ENCODE assay signal across 8 cellular contexts in genomic region chr5:110865400-110866094, GRCh38.
DNase-seq lines count a peak whose midpoint lies in the region; ATAC-seq, FAIRE-seq and TF ChIP-seq lines count a peak whose summit lies in the region.

No MANE protein-coding gene starts in this region.

- in situ Hi-C loops in G401 (cut with HindIII; ENCODE audit: low sequenced_read_pairs): no loop called here

- no peak for FAIRE-seq in frontal cortex (lab: Jason Lieb, UNC)

- no peak overlapping the region for H3K4me3 ChIP-seq in NB4 (ENCODE audit: low read depth, low read length)

- no peak overlapping the region for H3K27ac Mint-ChIP-seq in activated naive CD4-positive, alpha-beta T cell treated with anti-CD3 and anti-CD28 coated beads, Interleukin-2, amount 50 U/mL, for 72 hours

- peak; percentile 73 for ATAC-seq in GM21515 (IDR thresholded peaks at IDR 0.05; ENCODE audit: unreplicated experiment)
- no peak for ATAC-seq in HG03469 (IDR thresholded peaks at IDR 0.05; ENCODE audit: unreplicated experiment)
- no peak for ATAC-seq in activated naive CD4-positive, alpha-beta T cell treated with anti-CD3 and anti-CD28 coated beads, Interleukin-2, amount 50 U/mL, for 72 hours

- no peak for TF ChIP-seq POLR2A in NB4 (IDR thresholded peaks at IDR 0.05; ENCODE audit: extremely low read depth, insufficient read length)

- H3K9me3 Mint-ChIP-seq in activated naive CD4-positive, alpha-beta T cell treated with anti-CD3 and anti-CD28 coated beads, Interleukin-2, amount 50 U/mL, for 72 hours: peaks cover 0 to 5% of the 10 kb centered on the region in 2 donors

- DNase-seq in G401 (ENCODE audit: low spot score) (peak; percentile 3), NB4 (ENCODE audit: low read depth) (peak; percentile 36), cerebellar cortex (ENCODE audit: low spot score) (peak; percentile 14), renal cortical epithelial cell (ENCODE audit: low read depth) (peak; percentile 48), frontal cortex (ENCODE audit: low spot score in 2 of 2) (no peak)
- no peak for DNase-seq in activated naive CD4-positive, alpha-beta T cell treated with anti-CD3 and anti-CD28 coated beads, Interleukin-2, amount 50 U/mL, for 72 hours (ENCODE audit: low spot score in 2 of 2)

- no peaks in the 10 kb centered on the region for H3K36me3 Mint-ChIP-seq in activated naive CD4-positive, alpha-beta T cell treated with anti-CD3 and anti-CD28 coated beads, Interleukin-2, amount 50 U/mL, for 72 hours

- peak; percentile 52 for TF ChIP-seq CTCF in NB4 (IDR thresholded peaks at IDR 0.05; ENCODE audit: low read depth, low read length)

Comparison
In these comparisons a context has a peak if more than half of its experiments do, and no peak if none do; other contexts are left out.
1. DNase-seq: peak in G401 (single experiment), NB4 (single experiment), cerebellar cortex (single experiment) and renal cortical epithelial cell (single experiment); none in activated naive CD4-positive, alpha-beta T cell treated with anti-CD3 and anti-CD28 coated beads, Interleukin-2, amount 50 U/mL, for 72 hours (0 of 2) and frontal cortex (0 of 2).